ENCODE assay signal across 9 cellular contexts in the genomic region with DNA sequence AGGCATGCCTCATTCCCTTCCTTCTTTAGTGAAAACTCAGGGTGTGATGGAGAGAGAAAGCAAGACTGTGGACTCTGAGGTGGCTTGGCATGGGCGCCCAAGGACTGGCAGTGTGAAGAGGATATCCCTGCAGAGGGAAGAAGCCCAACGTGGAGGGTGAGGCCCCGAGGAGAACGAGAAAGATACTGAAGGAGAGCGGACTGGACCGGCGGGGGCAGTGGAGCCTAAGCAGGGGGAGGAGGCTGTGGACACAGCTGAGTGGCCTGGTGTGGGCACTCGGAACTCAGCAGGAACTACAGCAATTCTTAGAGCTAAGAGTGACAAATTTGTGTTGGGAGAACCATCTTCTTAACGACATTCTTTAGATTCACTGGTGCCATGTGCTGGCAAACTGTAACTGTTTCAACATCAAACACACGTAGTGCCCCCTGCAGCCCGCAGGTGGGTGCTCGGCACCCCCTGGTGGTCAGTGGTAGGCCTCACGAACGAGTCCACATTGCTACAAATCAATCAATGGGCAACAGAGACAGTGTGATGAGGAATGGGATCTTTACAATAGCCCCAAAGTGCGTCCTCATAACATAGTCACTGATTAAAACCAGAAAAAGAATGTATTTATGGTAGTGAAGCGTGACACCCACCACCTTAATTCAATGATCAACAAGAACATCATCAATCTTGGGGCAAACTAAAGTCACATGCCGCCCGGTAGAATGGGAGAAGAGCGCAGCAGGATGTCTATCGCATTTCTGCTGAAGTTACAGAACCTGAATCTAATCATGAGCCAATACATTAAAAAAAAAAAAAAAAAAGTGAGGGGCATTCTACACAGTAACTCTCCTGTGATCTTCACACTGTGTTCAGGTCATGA. TPM values are rescaled to one million over a fixed set of nuclear protein-coding genes. Genes with fewer than 3 reads are reported as not detected.
DNase-seq lines count a peak whose midpoint lies in the region; ATAC-seq and TF ChIP-seq lines count a peak whose summit lies in the region.
"Had no signal": no experiment of that assay in that cellular context is flagged by ENCODE, and none has a peak within 500 bp of the region (broad histone marks: within the 10 kb centered on the region; RNA-seq: fewer than 3 reads in every experiment).

No MANE protein-coding gene starts in this region.

- H3K36me3 Mint-ChIP-seq in activated T-cell treated with anti-CD3 and anti-CD28 coated beads, Interleukin-2, amount 50 U/mL, for 4 hours (ENCODE audit: insufficient read depth) = no peaks in the 10 kb centered on the region
- H3K36me3 Mint-ChIP-seq: activated naive CD8-positive, alpha-beta T cell had no signal

- no peak overlapping the region for H3K4me3 Mint-ChIP-seq in activated T-cell treated with anti-CD3 and anti-CD28 coated beads, Interleukin-2, amount 50 U/mL, for 4 hours
- H3K4me3 Mint-ChIP-seq: activated naive CD8-positive, alpha-beta T cell had no signal

- no peak overlapping the region for H3K4me3 ChIP-seq in right cardiac atrium (ENCODE audit: low read length)

- DNase-seq in activated T-cell treated with anti-CD3 and anti-CD28 coated beads for 1 hour (ENCODE audit: low read depth) (peak; percentile 17), activated T-cell treated with anti-CD3 and anti-CD28 coated beads for 4 hours (peak; percentile 2), right cardiac atrium (peak in 2 of 3 donors; percentile 61 to 62), amniotic stem cell (lab: John Stamatoyannopoulos, UW) (no peak)
- no peak for DNase-seq in activated T-cell treated with anti-CD3 and anti-CD28 coated beads, Interleukin-2, amount 50 U/mL, for 4 hours
- peak; percentile 33 for DNase-seq in stimulated activated CD4-positive, alpha-beta T cell treated with anti-CD3 and anti-CD28 coated beads, Interleukin-4, amount 100 ng/mL, for 24 hours

- no peaks in the 10 kb centered on the region for H3K9me3 Mint-ChIP-seq in activated T-cell treated with anti-CD3 and anti-CD28 coated beads, Interleukin-2, amount 50 U/mL, for 4 hours

- H3K4me1 ChIP-seq in right cardiac atrium (ENCODE audit: control insufficient read depth, insufficient read depth, low read length) = no peaks in the 10 kb centered on the region

- intact Hi-C loops in right cardiac atrium (cut with DNase I) = no loop called here

- peak; percentile 71 for TF ChIP-seq CTCF in LNCAP (IDR thresholded peaks at IDR 0.05)

- H3K4me1 Mint-ChIP-seq in activated T-cell treated with anti-CD3 and anti-CD28 coated beads, Interleukin-2, amount 50 U/mL, for 4 hours (ENCODE audit: low read depth) = no peaks in the 10 kb centered on the region

- H3K27me3 Mint-ChIP-seq in activated T-cell treated with anti-CD3 and anti-CD28 coated beads, Interleukin-2, amount 50 U/mL, for 4 hours (ENCODE audit: low read depth) = peaks cover 2% of the 10 kb centered on the region
- H3K27me3 Mint-ChIP-seq: activated naive CD8-positive, alpha-beta T cell had no signal

- H3K9me3 ChIP-seq in right cardiac atrium (ENCODE audit: control insufficient read depth, low read length) = no peaks in the 10 kb centered on the region

- 54% methylated on average over 20 of the region's 20 CpGs for WGBS in right cardiac atrium

- H3K27ac ChIP-seq in right cardiac atrium (ENCODE audit: low read length) = no peak overlapping the region

- ATAC-seq in activated T-cell treated with anti-CD3 and anti-CD28 coated beads, Interleukin-2, amount 50 U/mL, for 4 hours = no peak
- no peak for ATAC-seq in right cardiac atrium
- no peak for ATAC-seq in GM18519 (IDR thresholded peaks at IDR 0.05; ENCODE audit: low FRiP score, unreplicated experiment)

- H3K27me3 ChIP-seq in right cardiac atrium (ENCODE audit: control insufficient read depth, insufficient read depth) = no peaks in the 10 kb centered on the region

RNA-seq across cellular contexts. Expression of a gene that starts 2.0 kb away (rescaled TPM):
- 1 to 10 TPM; 3.1 to 3.5 (median 3.1) TPM for total RNA-seq in activated T-cell treated with anti-CD3 and anti-CD28 coated beads, Interleukin-2, amount 50 U/mL, for 4 hours
- 1 to 10 TPM in 1 of 4 donors, under 1 TPM in 1, not detected in 2; 0.11 to 3.7 TPM for total RNA-seq in right cardiac atrium
- polyA plus RNA-seq in right cardiac atrium = not detected

RNA-seq across cellular contexts. Expression of a gene that starts 48.5 kb away (rescaled TPM):
- 1 to 10 TPM; 2.7 to 3.8 (median 2.9) TPM for total RNA-seq in activated T-cell treated with anti-CD3 and anti-CD28 coated beads, Interleukin-2, amount 50 U/mL, for 4 hours
- total RNA-seq in right cardiac atrium = 1 to 10 TPM in 1 of 4 donors, under 1 TPM in 1, not detected in 2; 0.54 to 2.8 TPM
- not detected for polyA plus RNA-seq in right cardiac atrium

Comparison
In these comparisons a context has a peak if more than half of its experiments do, and no peak if none do; other contexts are left out.
1. DNase-seq: peak in activated T-cell treated with anti-CD3 and anti-CD28 coated beads for 1 hour (single experiment), activated T-cell treated with anti-CD3 and anti-CD28 coated beads for 4 hours (single experiment), right cardiac atrium (2 of 3) and stimulated activated CD4-positive, alpha-beta T cell treated with anti-CD3 and anti-CD28 coated beads, Interleukin-4, amount 100 ng/mL, for 24 hours (single experiment); none in activated T-cell treated with anti-CD3 and anti-CD28 coated beads, Interleukin-2, amount 50 U/mL, for 4 hours (single experiment) and amniotic stem cell (single experiment).